20 cellular contexts compared by ENCODE assay signal in genomic region chr18:78396077-78396476, GRCh38.
DNase-seq lines count a peak whose midpoint lies in the region; ATAC-seq and TF ChIP-seq lines count a peak whose summit lies in the region.
"Had no signal": no experiment of that assay in that cellular context is flagged by ENCODE, and none has a peak within 500 bp of the region (broad histone marks: within the 10 kb centered on the region; RNA-seq: fewer than 3 reads in every experiment).

No MANE protein-coding gene starts in this region.

- no peak overlapping the region for H3K9ac ChIP-seq in colonic mucosa (ENCODE audit: low read depth in 2 of 2, low read length in 2 of 2)
- H3K9ac ChIP-seq: BLaER1 had no signal

- intact Hi-C loops in colonic mucosa (cut with DNase I) = no loop called here

- H3K27me3 Mint-ChIP-seq in progenitor cell of endocrine pancreas = peaks cover 12% of the 10 kb centered on the region
- H3K27me3 Mint-ChIP-seq: CD4-positive, alpha-beta memory T cell; CD4-positive, CD25-positive, alpha-beta regulatory T cell; CD8-positive, alpha-beta memory T cell had no signal

- H3K36me3 ChIP-seq in colonic mucosa = no peaks in the 10 kb centered on the region
- H3K36me3 ChIP-seq in osteoblast (ENCODE audit: insufficient read depth, low read length) = no peaks in the 10 kb centered on the region
- H3K36me3 ChIP-seq in upper lobe of left lung = no peaks in the 10 kb centered on the region
- H3K36me3 ChIP-seq: BE2C, BLaER1 had no signal

- H4K20me1 ChIP-seq in osteoblast (ENCODE audit: insufficient read depth, low read length) = no peaks in the 10 kb centered on the region
- H4K20me1 ChIP-seq: BLaER1 had no signal

- H3K9me3 Mint-ChIP-seq in progenitor cell of endocrine pancreas (ENCODE audit: low read depth) = no peaks in the 10 kb centered on the region

- no peak overlapping the region for H3K4me3 ChIP-seq in colonic mucosa
- H3K4me3 ChIP-seq in osteoblast (ENCODE audit: insufficient read depth, low read length) = no peak overlapping the region
- no peak overlapping the region for H3K4me3 ChIP-seq in upper lobe of left lung
- H3K4me3 ChIP-seq: BLaER1 had no signal

- H3K9me3 ChIP-seq in colonic mucosa (no peaks in the 10 kb centered on the region), osteoblast (ENCODE audit: low read depth, low read length) (peaks cover 2% of the 10 kb centered on the region), upper lobe of left lung (no peaks in the 10 kb centered on the region)
- H3K9me3 ChIP-seq: BE2C, BLaER1 had no signal

- no peak for TF ChIP-seq POLR2A in upper lobe of left lung (IDR thresholded peaks at IDR 0.05)

- no peaks in the 10 kb centered on the region for H3K4me1 ChIP-seq in colonic mucosa
- no peaks in the 10 kb centered on the region for H3K4me1 ChIP-seq in osteoblast (ENCODE audit: insufficient read depth, low read length)
- no peaks in the 10 kb centered on the region for H3K4me1 ChIP-seq in upper lobe of left lung
- H3K4me1 ChIP-seq: BE2C, BLaER1 had no signal

- no peak overlapping the region for H3K4me3 Mint-ChIP-seq in progenitor cell of endocrine pancreas (ENCODE audit: low read depth)
- H3K4me3 Mint-ChIP-seq: CD14-positive monocyte; CD4-positive, alpha-beta memory T cell; CD4-positive, CD25-positive, alpha-beta regulatory T cell; CD8-positive, alpha-beta memory T cell had no signal

- no peak overlapping the region for H3K4me2 ChIP-seq in osteoblast (ENCODE audit: insufficient read depth, low read length)
- H3K4me2 ChIP-seq: BLaER1 had no signal

- TF ChIP-seq CTCF in colonic mucosa (IDR thresholded peaks at IDR 0.05) (no peak), osteoblast (IDR thresholded peaks at IDR 0.05; ENCODE audit: extremely low read depth, low read depth, low read length) (no peak), upper lobe of left lung (IDR thresholded peaks at IDR 0.05) (no peak), progenitor cell of endocrine pancreas (IDR thresholded peaks at IDR 0.05; ENCODE audit: unreplicated experiment) (no peak)

- H3K36me3 Mint-ChIP-seq in progenitor cell of endocrine pancreas (ENCODE audit: insufficient read depth) = no peaks in the 10 kb centered on the region
- H3K36me3 Mint-ChIP-seq: CD14-positive monocyte; CD4-positive, alpha-beta memory T cell; CD4-positive, CD25-positive, alpha-beta regulatory T cell; CD8-positive, alpha-beta memory T cell had no signal

- H2AFZ ChIP-seq in osteoblast (ENCODE audit: low read length) = no peak overlapping the region

- H3K27ac Mint-ChIP-seq in progenitor cell of endocrine pancreas = no peak overlapping the region
- H3K27ac Mint-ChIP-seq: CD4-positive, alpha-beta memory T cell; CD8-positive, alpha-beta memory T cell had no signal

- no peaks in the 10 kb centered on the region for H3K79me2 ChIP-seq in osteoblast (ENCODE audit: insufficient read depth, low read length)

- H3K27me3 ChIP-seq in colonic mucosa (no peaks in the 10 kb centered on the region), osteoblast (ENCODE audit: insufficient read depth, low read length) (no peaks in the 10 kb centered on the region), upper lobe of left lung (no peaks in the 10 kb centered on the region)
- H3K27me3 ChIP-seq: BE2C, BLaER1 had no signal

- 86 to 92% methylated on average over 16 of the region's 16 CpGs for WGBS in upper lobe of left lung, 2 donors

- peak; percentile 6 to 18 for ATAC-seq in upper lobe of left lung (ENCODE audit: low FRiP score in 2 of 2)

- TF ChIP-seq EP300 in upper lobe of left lung (IDR thresholded peaks at IDR 0.05) = no peak

- no peaks in the 10 kb centered on the region for H3K4me1 Mint-ChIP-seq in progenitor cell of endocrine pancreas (ENCODE audit: low read depth)
- H3K4me1 Mint-ChIP-seq: CD14-positive monocyte; CD4-positive, alpha-beta memory T cell; CD4-positive, CD25-positive, alpha-beta regulatory T cell; CD8-positive, alpha-beta memory T cell had no signal

- no peak overlapping the region for H3K27ac ChIP-seq in colonic mucosa
- H3K27ac ChIP-seq in osteoblast (ENCODE audit: low read depth, low read length) = no peak overlapping the region
- H3K27ac ChIP-seq in upper lobe of left lung = no peak overlapping the region
- H3K27ac ChIP-seq: BLaER1 had no signal

- peak; percentile 7 for DNase-seq in colonic mucosa
- peak; percentile 87 for DNase-seq in osteoblast (ENCODE audit: insufficient read length, low spot score, missing footprints)
- DNase-seq in upper lobe of left lung = no peak
- no peak for DNase-seq in kidney glomerular epithelial cell (lab: John Stamatoyannopoulos, UW)
- DNase-seq in DMS153 treated with DMSO at 0.1 percent for 48 hours (lab: John Stamatoyannopoulos, UW; ENCODE audit: unreplicated experiment) = no peak
- no peak for DNase-seq in progenitor cell of endocrine pancreas (ENCODE audit: low spot score, unreplicated experiment)
- DNase-seq: 8988T; ACHN; BE2C; C1 segment of cervical spinal cord; CD4-positive, alpha-beta memory T cell; CD4-positive, CD25-positive, alpha-beta regulatory T cell; CD8-positive, alpha-beta memory T cell; COR-L47; DMS 273 treated with DMSO at 0.1 percent for 48 hours; DMS153; DMS79 treated with DMSO at 0.1 percent for 48 hours; GF-D8 had no signal

Comparison
In these comparisons a context has a peak if more than half of its experiments do, and no peak if none do; other contexts are left out.
1. DNase-seq: peak in colonic mucosa (single experiment) and osteoblast (single experiment); none in upper lobe of left lung (0 of 2), kidney glomerular epithelial cell (single experiment), DMS153 treated with DMSO at 0.1 percent for 48 hours (single experiment) and progenitor cell of endocrine pancreas (single experiment).